In genomic region chr2:74290066-74290465, GRCh38 we compare ENCODE assay signal across 15 cellular contexts. TPM values are rescaled to one million over a fixed set of nuclear protein-coding genes. Genes with fewer than 3 reads are reported as not detected.
DNase-seq lines count a peak whose midpoint lies in the region; ATAC-seq and TF ChIP-seq lines count a peak whose summit lies in the region.
"Had no signal": no experiment of that assay in that cellular context is flagged by ENCODE, and none has a peak within 500 bp of the region (broad histone marks: within the 10 kb centered on the region; RNA-seq: fewer than 3 reads in every experiment).

No MANE protein-coding gene starts in this region.

- H3K36me3 Mint-ChIP-seq in GM23338 (ENCODE audit: low read depth), result no peaks in the 10 kb centered on the region
- no peaks in the 10 kb centered on the region for H3K36me3 Mint-ChIP-seq in natural killer cell
- H3K36me3 Mint-ChIP-seq: CD14-positive monocyte had no signal

- H3K27me3 ChIP-seq in GM23338 (ENCODE audit: insufficient read depth), result no peaks in the 10 kb centered on the region
- H3K27me3 ChIP-seq: tibial nerve had no signal

- H4K20me1 ChIP-seq in GM23338 (replicated peaks; ENCODE audit: insufficient read depth), result no peaks in the 10 kb centered on the region

- H3K27ac ChIP-seq in GM23338 (ENCODE audit: low read depth), result no peak overlapping the region
- H3K27ac ChIP-seq: 22Rv1, SK-N-MC, tibial nerve had no signal

- H2AFZ ChIP-seq in GM23338, result no peak overlapping the region

- H3K27ac Mint-ChIP-seq in GM23338, result no peak overlapping the region
- peak overlapping the region; percentile 74 to 77 for H3K27ac Mint-ChIP-seq in natural killer cell
- H3K27ac Mint-ChIP-seq: CD14-positive monocyte, nephron progenitor cell had no signal

- H3K9me3 Mint-ChIP-seq in GM23338 (no peaks in the 10 kb centered on the region), natural killer cell (no peaks in the 10 kb centered on the region)
- H3K9me3 Mint-ChIP-seq: CD14-positive monocyte, nephron progenitor cell had no signal

- H3K27me3 Mint-ChIP-seq in GM23338 (ENCODE audit: insufficient read depth, low read depth, poor library complexity), result peaks cover 7% of the 10 kb centered on the region
- H3K27me3 Mint-ChIP-seq in natural killer cell (ENCODE audit: low read depth in 2 of 2), result no peaks in the 10 kb centered on the region

- H3F3A ChIP-seq in GM23338 (replicated peaks; ENCODE audit: low read depth), result no peaks in the 10 kb centered on the region

- no peak overlapping the region for H3K4me2 ChIP-seq in GM23338

- H3K4me1 Mint-ChIP-seq in GM23338, result peaks cover 3% of the 10 kb centered on the region; the same call in 1 of the 3 replicates
- peaks cover 7 to 16% of the 10 kb centered on the region in 2 donors for H3K4me1 Mint-ChIP-seq in natural killer cell
- H3K4me1 Mint-ChIP-seq: CD14-positive monocyte had no signal

- DNase-seq in NCI-H526 (lab: John Stamatoyannopoulos, UW) (peak; percentile 47 to 67), NCI-H526 treated with DMSO at 0.1 percent for 48 hours (lab: John Stamatoyannopoulos, UW) (no peak), GM23338 (ENCODE audit: low spot score) (no peak), activated gamma-delta T cell (lab: John Stamatoyannopoulos, UW) (peak; percentile 11), natural killer cell (no peak), hippocampal formation (lab: John Stamatoyannopoulos, UW) (no peak), DMS53 (lab: John Stamatoyannopoulos, UW) (no peak), NCI-H446 treated with DMSO at 0.1 percent for 48 hours (lab: John Stamatoyannopoulos, UW) (no peak)
- DNase-seq: left ventricle myocardium superior, nephron progenitor cell had no signal

- no peak overlapping the region for H3K4me3 ChIP-seq in GM23338
- H3K4me3 ChIP-seq: SK-N-MC, tibial nerve had no signal

- no peaks in the 10 kb centered on the region for H3K4me1 ChIP-seq in GM23338 (ENCODE audit: insufficient read depth)
- H3K4me1 ChIP-seq: tibial nerve had no signal

- H3K4me3 Mint-ChIP-seq in GM23338 (no peak overlapping the region), natural killer cell (peak overlapping the region; percentile 70)
- H3K4me3 Mint-ChIP-seq: CD14-positive monocyte, nephron progenitor cell had no signal

- no peaks in the 10 kb centered on the region for H3K36me3 ChIP-seq in GM23338 (ENCODE audit: insufficient read depth)

- TF ChIP-seq CTCF in GM23338 (conservative IDR thresholded peaks at IDR 0.05; ENCODE audit: low read depth in 2 of 2) (no peak), natural killer cell (IDR thresholded peaks at IDR 0.05) (no peak)

- H3K79me2 ChIP-seq in GM23338 (replicated peaks; ENCODE audit: insufficient read depth), result no peaks in the 10 kb centered on the region

- H3K9me2 ChIP-seq in GM23338 (ENCODE audit: insufficient read depth), result peaks cover 8% of the 10 kb centered on the region; the same call in 1 of the 2 replicates

- intact Hi-C loops in natural killer cell (cut with micrococcal nuclease), result no loop called here

- ATAC-seq in GM23338 (peak; percentile 39), natural killer cell (no peak)

TF ChIP-seq in GM23338, 12 proteins besides CTCF, POLR2A, EP300 and RAD21 (continues in another document):
- TF ChIP-seq CREB1 (CRISPR knock-in tag; IDR thresholded peaks at IDR 0.05; ENCODE audit: low read depth) (no peak), EZH2 (IDR thresholded peaks at IDR 0.05; ENCODE audit: low read depth, unreplicated experiment) (no peak), ZNF462 (CRISPR knock-in tag; IDR thresholded peaks at IDR 0.05) (no peak), ETS1 (IDR thresholded peaks at IDR 0.05) (no peak), STAT1 (IDR thresholded peaks at IDR 0.05; ENCODE audit: unreplicated experiment) (no peak)

RNA-seq across cellular contexts. Expression of gene SLC4A5, which starts 53.1 kb away (rescaled TPM):
- total RNA-seq in GM23338 (2014; rRNA removed; shearing (Covaris generic)), result 0.24 and 0.89 TPM in 2 replicates
- 0.50 and 0.70 TPM in 2 replicates for polyA plus RNA-seq in GM23338 (2016; fragmentation: Nextera tagmentation; extraction: Ambion mirVana)
- 1 to 10 TPM; 5.3 to 8.4 (median 8.0) TPM for total RNA-seq in natural killer cell
- total RNA-seq: G401 had no signal

Comparison
In these comparisons a context has a peak if more than half of its experiments do, and no peak if none do; other contexts are left out.
1. DNase-seq: peak in NCI-H526 (2 of 2) and activated gamma-delta T cell (single experiment); none in NCI-H526 treated with DMSO at 0.1 percent for 48 hours (single experiment), GM23338 (single experiment), natural killer cell (single experiment), hippocampal formation (0 of 2), DMS53 (single experiment) and NCI-H446 treated with DMSO at 0.1 percent for 48 hours (single experiment).